ENCODE assay signal across 14 cellular contexts in genomic region chr19:35607170-35607569, GRCh38. TPM values are rescaled to one million over a fixed set of nuclear protein-coding genes. Genes with fewer than 3 reads are reported as not detected.
A peak's percentile ranks its signal among the peaks of the same experiment; 100 is the strongest.
DNase-seq lines count a peak whose midpoint lies in the region; ATAC-seq, FAIRE-seq and TF ChIP-seq lines count a peak whose summit lies in the region.
"Not testable (repeated sequence)": the region's sequence is repeated elsewhere in the genome, so short reads cannot be mapped to it uniquely, and the experiment has no call there.
"Had no signal": no experiment of that assay in that cellular context is flagged by ENCODE, and none has a peak within 500 bp of the region (broad histone marks: within the 10 kb centered on the region; RNA-seq: fewer than 3 reads in every experiment).

No MANE protein-coding gene starts in this region.

- CTCF ChIA-PET in HEK293 (lab: Yijun Ruan, JAX), result interaction anchor here (0.6 to 2.8 kb wide), 10 partner anchors 11 to 337 kb away, joined by 3 to 26 read pairs (median 4); no protein-coding TSS in a partner anchor
- CTCF ChIA-PET in K562 (lab: Yijun Ruan, JAX; ENCODE audit: low intra/inter-chr PET ratio), result not testable (repeated sequence)

- in situ Hi-C loops in K562 (cut with MboI), result not testable (repeated sequence)

- not testable (repeated sequence) for ATAC-seq in K562

- TF ChIP-seq EP300 in K562 (IDR thresholded peaks at IDR 0.05; ENCODE audit: low read length), result not testable (repeated sequence)

- peaks cover 3 to 10% of the 10 kb centered on the region in 2 experiments; a peak in 4 of 5 replicates for H3K27me3 ChIP-seq in K562 (ENCODE audit: control insufficient read depth in 2 of 2, insufficient read depth in 2 of 2, low read length in 2 of 2)

- DNase-seq in DMS53 (lab: John Stamatoyannopoulos, UW), result peak; percentile 21
- DNase-seq in K562 (ENCODE audit: extremely low read depth in 1 of 4, low spot score in 3 of 4), result not testable (repeated sequence)
- peak; percentile 43 for DNase-seq in myocyte (ENCODE audit: low read depth)

- not testable (repeated sequence) for H4K20me1 ChIP-seq in K562 (replicated peaks; ENCODE audit: control insufficient read depth, insufficient read depth, low read length)

- WGBS in K562 (ENCODE audit: insufficient coverage, low coverage, missing lambda C conversion rate), result 3% methylated on average over 8 of the region's 8 CpGs

- not testable (repeated sequence) for TF ChIP-seq RAD21 in K562 (CRISPR knock-in tag; conservative IDR thresholded peaks at IDR 0.05 in 1 of 2, IDR thresholded peaks at IDR 0.05 in 1 of 2)

- BruUV-seq in K562 (replicated peaks; lab: Mats Ljungman, UMichigan), result not testable (repeated sequence)

- not testable (repeated sequence) for H3K36me3 ChIP-seq in HEK293 (ENCODE audit: control insufficient read depth in 2 of 2, insufficient read depth in 1 of 2, low read length in 2 of 2); K562 (ENCODE audit: control insufficient read depth, insufficient read depth, low read length)

- H3K4me3 ChIP-seq in HEK293 (ENCODE audit: low read depth, low read length); K562: not testable (repeated sequence)

- not testable (repeated sequence) for FAIRE-seq in K562 (lab: Jason Lieb, UNC)

- intact Hi-C loops in K562 (cut with micrococcal nuclease), result not testable (repeated sequence)

- TF ChIP-seq POLR2A in K562 (conservative IDR thresholded peaks at IDR 0.05), result not testable (repeated sequence)

- H2AFZ ChIP-seq in K562 (ENCODE audit: low read depth, low read length), result not testable (repeated sequence)

- not testable (repeated sequence) for H3K9ac ChIP-seq in K562 (ENCODE audit: insufficient read depth in 1 of 2, low read depth in 2 of 2, low read length in 2 of 2)

- H3K4me2 ChIP-seq in K562 (ENCODE audit: insufficient read depth, low read length), result not testable (repeated sequence)

- not testable (repeated sequence) for H3K27ac ChIP-seq in HEK293 (ENCODE audit: extremely low read depth, low read depth, low read length); K562 (ENCODE audit: extremely low read depth, low read depth, low read length)

- not testable (repeated sequence) for H3K9me1 ChIP-seq in K562 (ENCODE audit: control insufficient read depth, insufficient read depth, low read length)

- not testable (repeated sequence) for TF ChIP-seq CTCF in HEK293 (tag by site-specific recombination; IDR thresholded peaks at IDR 0.05); K562 (IDR thresholded peaks at IDR 0.05 in 2 of 3, conservative IDR thresholded peaks at IDR 0.05 in 1 of 3; ENCODE audit: insufficient read depth in 2 of 3, low read depth in 1 of 3, low read length in 3 of 3)

- not testable (repeated sequence) for H3K9me3 ChIP-seq in HEK293 (ENCODE audit: control insufficient read depth, insufficient read depth, low read depth, low read length); K562 (replicated peaks; ENCODE audit: control insufficient read depth, insufficient read depth, low read depth, low read length)

- POLR2A ChIA-PET in HEK293 (lab: Yijun Ruan, JAX), result interaction anchor here (0.9 kb wide), 1 partner anchor 31 kb away, joined by 3 read pairs; no protein-coding TSS in a partner anchor
- POLR2A ChIA-PET in K562 (lab: Yijun Ruan, JAX), result not testable (repeated sequence)

- H3K79me2 ChIP-seq in K562 (ENCODE audit: control insufficient read depth, insufficient read depth, low read length), result not testable (repeated sequence)

- not testable (repeated sequence) for H3K4me1 ChIP-seq in HEK293 (ENCODE audit: control insufficient read depth, insufficient read depth, low read length); K562 (replicated peaks in 1 of 2; ENCODE audit: control insufficient read depth in 2 of 2, insufficient read depth in 2 of 2, low read length in 2 of 2)

RNA-seq across cellular contexts. Expression of gene HAUS5, which starts 5.4 kb away (rescaled TPM):
- total RNA-seq in K562 (2011; cell fraction: chromatin; rRNA removed; ENCODE audit: low replicate concordance), result 51.5 and 132 TPM in 2 replicates
- 81.6 and 90.9 TPM in 2 replicates for total RNA-seq in K562 (2011; cell fraction: nucleolus; rRNA removed)
- total RNA-seq in K562 (2011; cell fraction: nucleoplasm; rRNA removed), result 63.4 TPM in 2 replicates
- 34.1 and 42.5 TPM in 2 replicates for total RNA-seq in K562 (2014; rRNA removed)
- 9.0 and 10.9 TPM in 2 replicates for total RNA-seq in K562 (2014; rRNA removed; fragmentation: Illumina TruSeq; extraction: Trizol)
- total RNA-seq in K562 (2015; rRNA removed; fragmentation: Illumina TruSeq; extraction: Trizol), result 11.3 and 12.1 TPM in 2 replicates
- total RNA-seq in K562 (2021), result 38.1 and 41.3 TPM in 2 replicates
- 14.2 and 19.9 TPM in 2 replicates for polyA plus RNA-seq in K562 (2011; rRNA removed)
- 12.2 and 17.1 TPM in 2 replicates for polyA plus RNA-seq in K562 (2011; cell fraction: cytosol; rRNA removed)
- 161 and 209 TPM in 2 replicates for polyA plus RNA-seq in K562 (2011; cell fraction: nucleus; rRNA removed)
- polyA plus RNA-seq in K562 (2012), result 23.5 and 33.1 TPM in 2 replicates
- 14.8 and 20.5 TPM in 2 replicates for polyA plus RNA-seq in K562 (2014; fragmentation: Illumina TruSeq; extraction: Trizol)
- 1 to 10 TPM; 3.5 to 4.1 TPM for polyA plus RNA-seq in K562 (2014; fragmentation: Nextera tagmentation; extraction: Ambion mirVana)
- polyA plus RNA-seq in K562 (2014; rRNA removed), result 37.8 and 38.3 TPM in 2 replicates
- polyA minus RNA-seq in K562 (2011; rRNA and poly(A)+ RNA removed), result 3.4 and 5.9 TPM in 2 replicates
- 7.5 and 8.7 TPM in 2 replicates for polyA minus RNA-seq in K562 (2011; cell fraction: cytosol; rRNA and poly(A)+ RNA removed)
- polyA minus RNA-seq in K562 (2011; cell fraction: nucleus; rRNA and poly(A)+ RNA removed), result 20.7 and 21.9 TPM in 2 replicates
- 4.8 and 6.5 TPM in 2 replicates for total RNA-seq in myocyte
- polyA plus RNA-seq in myocyte (2012), result 7.2 TPM

RNA-seq across cellular contexts. Expression of gene PMIS2, which starts 21.2 kb away (rescaled TPM):
- not detected in 2 replicates for total RNA-seq in K562 (2011; cell fraction: chromatin; rRNA removed; ENCODE audit: low replicate concordance)
- total RNA-seq in K562 (2011; cell fraction: nucleolus; rRNA removed), result not detected in 2 replicates
- total RNA-seq in K562 (2011; cell fraction: nucleoplasm; rRNA removed), result not detected in 2 replicates
- total RNA-seq in K562 (2014; rRNA removed), result not detected in 2 replicates
- total RNA-seq in K562 (2014; rRNA removed; fragmentation: Illumina TruSeq; extraction: Trizol), result not detected in 2 replicates
- not detected in 2 replicates for total RNA-seq in K562 (2015; rRNA removed; fragmentation: Illumina TruSeq; extraction: Trizol)
- not detected in 2 replicates for total RNA-seq in K562 (2021)
- polyA plus RNA-seq in K562 (2011; rRNA removed), result not detected in 2 replicates
- not detected in 2 replicates for polyA plus RNA-seq in K562 (2011; cell fraction: cytosol; rRNA removed)
- not detected in 2 replicates for polyA plus RNA-seq in K562 (2011; cell fraction: nucleus; rRNA removed)
- polyA plus RNA-seq in K562 (2012), result not detected in 2 replicates
- not detected in 2 replicates for polyA plus RNA-seq in K562 (2014; fragmentation: Illumina TruSeq; extraction: Trizol)
- not detected for polyA plus RNA-seq in K562 (2014; fragmentation: Nextera tagmentation; extraction: Ambion mirVana)
- not detected in 2 replicates for polyA plus RNA-seq in K562 (2014; rRNA removed)
- not detected in 2 replicates for polyA minus RNA-seq in K562 (2011; rRNA and poly(A)+ RNA removed)
- not detected in 2 replicates for polyA minus RNA-seq in K562 (2011; cell fraction: cytosol; rRNA and poly(A)+ RNA removed)
- not detected in 2 replicates for polyA minus RNA-seq in K562 (2011; cell fraction: nucleus; rRNA and poly(A)+ RNA removed)
- total RNA-seq in myocyte, result not detected in 2 replicates
- polyA plus RNA-seq in myocyte (2012), result not detected
- total RNA-seq: A673; Caco-2; Calu3; CD4-positive, alpha-beta T cell; CD8-positive, alpha-beta T cell; Daoy; G401; GM12878 had no signal
- polyA plus RNA-seq: AG04450, BJ, GM12878 had no signal

RNA-seq across cellular contexts. Expression of gene RBM42, which starts 21.7 kb away (rescaled TPM):
- 12.1 and 19.6 TPM in 2 replicates for total RNA-seq in K562 (2011; cell fraction: chromatin; rRNA removed; ENCODE audit: low replicate concordance)
- 19.0 and 21.1 TPM in 2 replicates for total RNA-seq in K562 (2011; cell fraction: nucleolus; rRNA removed)
- 19.6 and 26.1 TPM in 2 replicates for total RNA-seq in K562 (2011; cell fraction: nucleoplasm; rRNA removed)
- total RNA-seq in K562 (2014; rRNA removed), result 132 and 171 TPM in 2 replicates
- total RNA-seq in K562 (2014; rRNA removed; fragmentation: Illumina TruSeq; extraction: Trizol), result 12.7 and 20.7 TPM in 2 replicates
- total RNA-seq in K562 (2015; rRNA removed; fragmentation: Illumina TruSeq; extraction: Trizol), result 46.4 and 51.5 TPM in 2 replicates
- 145 and 149 TPM in 2 replicates for total RNA-seq in K562 (2021)
- polyA plus RNA-seq in K562 (2011; rRNA removed), result 31.8 and 46.6 TPM in 2 replicates
- 50.1 and 125 TPM in 2 replicates for polyA plus RNA-seq in K562 (2011; cell fraction: cytosol; rRNA removed)
- 21.3 and 28.1 TPM in 2 replicates for polyA plus RNA-seq in K562 (2011; cell fraction: nucleus; rRNA removed)
- polyA plus RNA-seq in K562 (2012), result 85.2 and 92.8 TPM in 2 replicates
- polyA plus RNA-seq in K562 (2014; fragmentation: Illumina TruSeq; extraction: Trizol), result 32.4 and 69.0 TPM in 2 replicates
- polyA plus RNA-seq in K562 (2014; fragmentation: Nextera tagmentation; extraction: Ambion mirVana), result 1 to 10 TPM; 5.7 to 8.2 TPM
- polyA plus RNA-seq in K562 (2014; rRNA removed), result 96.7 and 123 TPM in 2 replicates
- 13.3 and 15.7 TPM in 2 replicates for polyA minus RNA-seq in K562 (2011; rRNA and poly(A)+ RNA removed)
- polyA minus RNA-seq in K562 (2011; cell fraction: cytosol; rRNA and poly(A)+ RNA removed), result 37.6 and 41.4 TPM in 2 replicates
- polyA minus RNA-seq in K562 (2011; cell fraction: nucleus; rRNA and poly(A)+ RNA removed), result 4.6 and 7.0 TPM in 2 replicates
- total RNA-seq in myocyte, result 68.9 and 72.6 TPM in 2 replicates
- polyA plus RNA-seq in myocyte (2012), result 76.0 TPM

RNA-seq across cellular contexts. Expression of gene ETV2, which starts 34.4 kb away (rescaled TPM):
- total RNA-seq in K562 (2011; cell fraction: chromatin; rRNA removed; ENCODE audit: low replicate concordance), result 0.97 TPM in 1 of 2 replicates, not detected in the other
- total RNA-seq in K562 (2011; cell fraction: nucleolus; rRNA removed), result 1.3 and 1.7 TPM in 2 replicates
- total RNA-seq in K562 (2011; cell fraction: nucleoplasm; rRNA removed), result 0.73 and 0.76 TPM in 2 replicates
- total RNA-seq in K562 (2014; rRNA removed) (3.0 and 3.5 TPM in 2 replicates), K562 (2014; rRNA removed; fragmentation: Illumina TruSeq; extraction: Trizol) (0.11 TPM in 1 of 2 replicates, not detected in the other), K562 (2015; rRNA removed; fragmentation: Illumina TruSeq; extraction: Trizol) (0.57 and 1.2 TPM in 2 replicates), K562 (2021) (2.9 and 3.7 TPM in 2 replicates), myocyte (not detected in 2 replicates)
- polyA plus RNA-seq in K562 (2011; rRNA removed) (0.22 and 0.33 TPM in 2 replicates), K562 (2014; fragmentation: Illumina TruSeq; extraction: Trizol) (0.55 and 2.6 TPM in 2 replicates), K562 (2014; fragmentation: Nextera tagmentation; extraction: Ambion mirVana) (under 1 TPM; 0.11 to 0.13 TPM), K562 (2014; rRNA removed) (2.4 and 2.6 TPM in 2 replicates)
- polyA plus RNA-seq in K562 (2011; cell fraction: cytosol; rRNA removed), result 0.28 and 1.6 TPM in 2 replicates
- polyA plus RNA-seq in K562 (2011; cell fraction: nucleus; rRNA removed), result 0.42 and 2.4 TPM in 2 replicates
- polyA plus RNA-seq in K562 (2012), result 2.7 TPM in 2 replicates
- 0.14 TPM in 1 of 2 replicates, not detected in the other for polyA minus RNA-seq in K562 (2011; rRNA and poly(A)+ RNA removed)
- polyA minus RNA-seq in K562 (2011; cell fraction: cytosol; rRNA and poly(A)+ RNA removed), result not detected in 2 replicates
- polyA minus RNA-seq in K562 (2011; cell fraction: nucleus; rRNA and poly(A)+ RNA removed), result 0.94 and 1.1 TPM in 2 replicates
- 1.4 TPM for polyA plus RNA-seq in myocyte (2012)
- total RNA-seq: Daoy, G401 had no signal

RNA-seq across cellular contexts. Expression of gene COX6B1, which starts 41.0 kb away (rescaled TPM):
- 34.6 and 63.8 TPM in 2 replicates for total RNA-seq in K562 (2011; cell fraction: chromatin; rRNA removed; ENCODE audit: low replicate concordance)
- total RNA-seq in K562 (2011; cell fraction: nucleolus; rRNA removed), result 128 and 147 TPM in 2 replicates
- total RNA-seq in K562 (2011; cell fraction: nucleoplasm; rRNA removed), result 127 and 158 TPM in 2 replicates
- total RNA-seq in K562 (2014; rRNA removed) (777 and 1,094 TPM in 2 replicates), K562 (2014; rRNA removed; fragmentation: Illumina TruSeq; extraction: Trizol) (1,091 and 1,219 TPM in 2 replicates), K562 (2015; rRNA removed; fragmentation: Illumina TruSeq; extraction: Trizol) (1,062 and 1,116 TPM in 2 replicates), K562 (2021) (826 and 961 TPM in 2 replicates), myocyte (513 and 547 TPM in 2 replicates)
- polyA plus RNA-seq in K562 (2011; rRNA removed) (963 and 1,008 TPM in 2 replicates), K562 (2014; fragmentation: Illumina TruSeq; extraction: Trizol) (1,441 and 1,704 TPM in 2 replicates), K562 (2014; fragmentation: Nextera tagmentation; extraction: Ambion mirVana) (1,000 to 10,000 TPM; 2,325 to 2,393 TPM), K562 (2014; rRNA removed) (1,426 and 1,451 TPM in 2 replicates)
- polyA plus RNA-seq in K562 (2011; cell fraction: cytosol; rRNA removed), result 1,680 and 1,786 TPM in 2 replicates
- polyA plus RNA-seq in K562 (2011; cell fraction: nucleus; rRNA removed), result 429 and 540 TPM in 2 replicates
- 1,082 and 1,282 TPM in 2 replicates for polyA plus RNA-seq in K562 (2012)
- polyA minus RNA-seq in K562 (2011; rRNA and poly(A)+ RNA removed), result 681 and 736 TPM in 2 replicates
- polyA minus RNA-seq in K562 (2011; cell fraction: cytosol; rRNA and poly(A)+ RNA removed), result 247 and 280 TPM in 2 replicates
- polyA minus RNA-seq in K562 (2011; cell fraction: nucleus; rRNA and poly(A)+ RNA removed), result 57.8 and 131 TPM in 2 replicates
- 626 TPM for polyA plus RNA-seq in myocyte (2012)
